1 cellular context compared by ENCODE assay signal in the genomic region with DNA sequence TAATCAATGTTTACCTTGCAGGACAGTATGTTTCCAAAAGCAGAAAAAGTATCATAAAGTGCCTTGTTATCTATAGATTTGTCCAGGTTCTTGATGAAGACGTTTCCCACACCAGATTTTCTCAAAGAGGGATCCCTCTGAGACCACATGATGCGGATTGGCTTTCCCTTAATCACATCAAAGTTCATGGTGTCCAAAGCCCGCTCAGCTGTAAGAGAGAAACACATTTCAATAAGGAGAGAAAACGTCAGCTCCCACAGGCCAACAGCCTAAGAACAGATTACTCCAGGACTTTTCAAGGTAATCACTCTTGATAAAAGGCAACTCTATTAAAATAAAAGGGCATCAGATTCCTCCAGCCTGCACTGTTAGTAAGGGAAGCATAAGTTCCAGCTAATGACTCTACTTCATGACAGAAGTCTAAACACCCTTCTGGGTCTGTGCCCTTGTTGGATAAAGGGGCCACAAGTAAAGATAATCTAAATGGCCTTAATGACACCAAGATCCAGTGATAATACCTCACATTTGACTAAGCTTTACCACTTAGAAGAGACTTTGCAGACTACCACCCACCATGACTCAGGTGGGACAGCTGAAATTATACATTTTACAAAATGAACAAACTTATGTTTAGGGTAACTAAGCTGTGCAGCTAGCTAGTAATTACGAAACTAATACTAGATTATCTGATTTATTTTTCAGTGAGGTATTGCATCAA.
TF ChIP-seq lines count a peak whose summit lies in the region.

No MANE protein-coding gene starts in this region.

TF ChIP-seq in GM23338, 12 proteins besides CTCF, POLR2A, EP300 and RAD21 (continued from another document):
- TF ChIP-seq, protein P1, sequence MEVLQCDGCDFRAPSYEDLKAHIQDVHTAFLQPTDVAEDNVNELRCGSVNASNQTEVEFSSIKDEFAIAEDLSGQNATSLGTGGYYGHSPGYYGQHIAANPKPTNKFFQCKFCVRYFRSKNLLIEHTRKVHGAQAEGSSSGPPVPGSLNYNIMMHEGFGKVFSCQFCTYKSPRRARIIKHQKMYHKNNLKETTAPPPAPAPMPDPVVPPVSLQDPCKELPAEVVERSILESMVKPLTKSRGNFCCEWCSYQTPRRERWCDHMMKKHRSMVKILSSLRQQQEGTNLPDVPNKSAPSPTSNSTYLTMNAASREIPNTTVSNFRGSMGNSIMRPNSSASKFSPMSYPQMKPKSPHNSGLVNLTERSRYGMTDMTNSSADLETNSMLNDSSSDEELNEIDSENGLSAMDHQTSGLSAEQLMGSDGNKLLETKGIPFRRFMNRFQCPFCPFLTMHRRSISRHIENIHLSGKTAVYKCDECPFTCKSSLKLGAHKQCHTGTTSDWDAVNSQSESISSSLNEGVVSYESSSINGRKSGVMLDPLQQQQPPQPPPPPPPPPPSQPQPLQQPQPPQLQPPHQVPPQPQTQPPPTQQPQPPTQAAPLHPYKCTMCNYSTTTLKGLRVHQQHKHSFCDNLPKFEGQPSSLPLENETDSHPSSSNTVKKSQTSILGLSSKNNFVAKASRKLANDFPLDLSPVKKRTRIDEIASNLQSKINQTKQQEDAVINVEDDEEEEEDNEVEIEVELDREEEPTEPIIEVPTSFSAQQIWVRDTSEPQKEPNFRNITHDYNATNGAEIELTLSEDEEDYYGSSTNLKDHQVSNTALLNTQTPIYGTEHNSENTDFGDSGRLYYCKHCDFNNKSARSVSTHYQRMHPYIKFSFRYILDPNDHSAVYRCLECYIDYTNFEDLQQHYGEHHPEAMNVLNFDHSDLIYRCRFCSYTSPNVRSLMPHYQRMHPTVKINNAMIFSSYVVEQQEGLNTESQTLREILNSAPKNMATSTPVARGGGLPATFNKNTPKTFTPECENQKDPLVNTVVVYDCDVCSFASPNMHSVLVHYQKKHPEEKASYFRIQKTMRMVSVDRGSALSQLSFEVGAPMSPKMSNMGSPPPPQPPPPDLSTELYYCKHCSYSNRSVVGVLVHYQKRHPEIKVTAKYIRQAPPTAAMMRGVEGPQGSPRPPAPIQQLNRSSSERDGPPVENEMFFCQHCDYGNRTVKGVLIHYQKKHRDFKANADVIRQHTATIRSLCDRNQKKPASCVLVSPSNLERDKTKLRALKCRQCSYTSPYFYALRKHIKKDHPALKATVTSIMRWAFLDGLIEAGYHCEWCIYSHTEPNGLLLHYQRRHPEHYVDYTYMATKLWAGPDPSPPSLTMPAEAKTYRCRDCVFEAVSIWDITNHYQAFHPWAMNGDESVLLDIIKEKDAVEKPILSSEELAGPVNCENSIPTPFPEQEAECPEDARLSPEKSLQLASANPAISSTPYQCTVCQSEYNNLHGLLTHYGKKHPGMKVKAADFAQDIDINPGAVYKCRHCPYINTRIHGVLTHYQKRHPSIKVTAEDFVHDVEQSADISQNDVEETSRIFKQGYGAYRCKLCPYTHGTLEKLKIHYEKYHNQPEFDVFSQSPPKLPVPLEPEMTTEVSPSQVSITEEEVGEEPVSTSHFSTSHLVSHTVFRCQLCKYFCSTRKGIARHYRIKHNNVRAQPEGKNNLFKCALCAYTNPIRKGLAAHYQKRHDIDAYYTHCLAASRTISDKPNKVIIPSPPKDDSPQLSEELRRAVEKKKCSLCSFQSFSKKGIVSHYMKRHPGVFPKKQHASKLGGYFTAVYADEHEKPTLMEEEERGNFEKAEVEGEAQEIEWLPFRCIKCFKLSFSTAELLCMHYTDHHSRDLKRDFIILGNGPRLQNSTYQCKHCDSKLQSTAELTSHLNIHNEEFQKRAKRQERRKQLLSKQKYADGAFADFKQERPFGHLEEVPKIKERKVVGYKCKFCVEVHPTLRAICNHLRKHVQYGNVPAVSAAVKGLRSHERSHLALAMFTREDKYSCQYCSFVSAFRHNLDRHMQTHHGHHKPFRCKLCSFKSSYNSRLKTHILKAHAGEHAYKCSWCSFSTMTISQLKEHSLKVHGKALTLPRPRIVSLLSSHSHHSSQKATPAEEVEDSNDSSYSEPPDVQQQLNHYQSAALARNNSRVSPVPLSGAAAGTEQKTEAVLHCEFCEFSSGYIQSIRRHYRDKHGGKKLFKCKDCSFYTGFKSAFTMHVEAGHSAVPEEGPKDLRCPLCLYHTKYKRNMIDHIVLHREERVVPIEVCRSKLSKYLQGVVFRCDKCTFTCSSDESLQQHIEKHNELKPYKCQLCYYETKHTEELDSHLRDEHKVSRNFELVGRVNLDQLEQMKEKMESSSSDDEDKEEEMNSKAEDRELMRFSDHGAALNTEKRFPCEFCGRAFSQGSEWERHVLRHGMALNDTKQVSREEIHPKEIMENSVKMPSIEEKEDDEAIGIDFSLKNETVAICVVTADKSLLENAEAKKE (CRISPR knock-in tag; IDR thresholded peaks at IDR 0.05), result no peak
- TF ChIP-seq, protein P2, sequence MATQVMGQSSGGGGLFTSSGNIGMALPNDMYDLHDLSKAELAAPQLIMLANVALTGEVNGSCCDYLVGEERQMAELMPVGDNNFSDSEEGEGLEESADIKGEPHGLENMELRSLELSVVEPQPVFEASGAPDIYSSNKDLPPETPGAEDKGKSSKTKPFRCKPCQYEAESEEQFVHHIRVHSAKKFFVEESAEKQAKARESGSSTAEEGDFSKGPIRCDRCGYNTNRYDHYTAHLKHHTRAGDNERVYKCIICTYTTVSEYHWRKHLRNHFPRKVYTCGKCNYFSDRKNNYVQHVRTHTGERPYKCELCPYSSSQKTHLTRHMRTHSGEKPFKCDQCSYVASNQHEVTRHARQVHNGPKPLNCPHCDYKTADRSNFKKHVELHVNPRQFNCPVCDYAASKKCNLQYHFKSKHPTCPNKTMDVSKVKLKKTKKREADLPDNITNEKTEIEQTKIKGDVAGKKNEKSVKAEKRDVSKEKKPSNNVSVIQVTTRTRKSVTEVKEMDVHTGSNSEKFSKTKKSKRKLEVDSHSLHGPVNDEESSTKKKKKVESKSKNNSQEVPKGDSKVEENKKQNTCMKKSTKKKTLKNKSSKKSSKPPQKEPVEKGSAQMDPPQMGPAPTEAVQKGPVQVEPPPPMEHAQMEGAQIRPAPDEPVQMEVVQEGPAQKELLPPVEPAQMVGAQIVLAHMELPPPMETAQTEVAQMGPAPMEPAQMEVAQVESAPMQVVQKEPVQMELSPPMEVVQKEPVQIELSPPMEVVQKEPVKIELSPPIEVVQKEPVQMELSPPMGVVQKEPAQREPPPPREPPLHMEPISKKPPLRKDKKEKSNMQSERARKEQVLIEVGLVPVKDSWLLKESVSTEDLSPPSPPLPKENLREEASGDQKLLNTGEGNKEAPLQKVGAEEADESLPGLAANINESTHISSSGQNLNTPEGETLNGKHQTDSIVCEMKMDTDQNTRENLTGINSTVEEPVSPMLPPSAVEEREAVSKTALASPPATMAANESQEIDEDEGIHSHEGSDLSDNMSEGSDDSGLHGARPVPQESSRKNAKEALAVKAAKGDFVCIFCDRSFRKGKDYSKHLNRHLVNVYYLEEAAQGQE (IDR thresholded peaks at IDR 0.05; ENCODE audit: unreplicated experiment), result no peak
- TF ChIP-seq ZNF114 (CRISPR knock-in tag; IDR thresholded peaks at IDR 0.05), result no peak
- TF ChIP-seq ZNF331 (CRISPR knock-in tag; IDR thresholded peaks at IDR 0.05; ENCODE audit: low read depth), result no peak
- no peak for TF ChIP-seq POLR2AphosphoS5 (IDR thresholded peaks at IDR 0.05; ENCODE audit: low read depth)
- TF ChIP-seq JUNB (IDR thresholded peaks at IDR 0.05; ENCODE audit: unreplicated experiment), result no peak
- no peak for TF ChIP-seq STAT1 (IDR thresholded peaks at IDR 0.05; ENCODE audit: unreplicated experiment)
- TF ChIP-seq NANOG (IDR thresholded peaks at IDR 0.05; ENCODE audit: borderline replicate concordance), result no peak
- no peak for TF ChIP-seq EZH2 (IDR thresholded peaks at IDR 0.05; ENCODE audit: low read depth, unreplicated experiment)
- TF ChIP-seq, protein P3, sequence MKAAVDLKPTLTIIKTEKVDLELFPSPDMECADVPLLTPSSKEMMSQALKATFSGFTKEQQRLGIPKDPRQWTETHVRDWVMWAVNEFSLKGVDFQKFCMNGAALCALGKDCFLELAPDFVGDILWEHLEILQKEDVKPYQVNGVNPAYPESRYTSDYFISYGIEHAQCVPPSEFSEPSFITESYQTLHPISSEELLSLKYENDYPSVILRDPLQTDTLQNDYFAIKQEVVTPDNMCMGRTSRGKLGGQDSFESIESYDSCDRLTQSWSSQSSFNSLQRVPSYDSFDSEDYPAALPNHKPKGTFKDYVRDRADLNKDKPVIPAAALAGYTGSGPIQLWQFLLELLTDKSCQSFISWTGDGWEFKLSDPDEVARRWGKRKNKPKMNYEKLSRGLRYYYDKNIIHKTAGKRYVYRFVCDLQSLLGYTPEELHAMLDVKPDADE (IDR thresholded peaks at IDR 0.05), result no peak
TF ChIP-seq in GM23338: peak in this region for 0.
